ENCODE assay signal across 16 cellular contexts in the genomic region with DNA sequence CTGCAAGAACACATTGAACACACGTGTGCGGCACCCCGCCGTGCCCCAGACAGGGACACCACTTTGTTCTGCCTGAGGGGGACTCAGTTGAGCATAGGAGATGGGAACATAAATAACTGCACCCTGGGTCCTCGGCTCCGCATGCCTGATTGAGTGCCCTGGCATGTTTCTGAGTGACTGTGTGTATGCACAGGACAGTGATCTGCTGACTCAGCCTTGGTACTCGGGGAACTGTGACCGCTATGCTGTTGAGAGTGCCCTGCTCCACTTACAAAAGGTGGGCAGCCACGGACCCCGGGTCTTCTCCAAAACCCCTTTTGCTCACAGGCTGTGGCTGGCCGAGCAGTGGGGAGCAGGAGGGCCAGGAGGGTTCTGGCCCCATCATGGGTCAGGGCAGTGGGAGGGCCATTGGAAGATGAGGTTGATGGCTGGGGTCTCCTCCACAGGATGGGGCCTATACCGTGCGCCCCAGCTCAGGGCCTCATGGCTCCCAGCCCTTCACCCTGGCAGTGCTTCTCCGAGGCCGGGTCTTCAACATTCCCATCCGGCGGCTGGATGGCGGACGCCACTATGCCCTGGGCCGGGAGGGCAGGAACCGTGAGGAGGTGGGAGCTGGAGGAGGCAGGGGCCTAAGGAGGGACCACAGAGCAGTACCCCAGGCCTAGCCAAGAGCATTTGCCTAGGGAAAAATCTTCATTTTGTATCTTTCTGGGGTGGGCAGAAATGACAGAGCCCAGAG. TPM values are rescaled to one million over a fixed set of nuclear protein-coding genes. Genes with fewer than 3 reads are reported as not detected.
DNase-seq lines count a peak whose midpoint lies in the region; ATAC-seq and TF ChIP-seq lines count a peak whose summit lies in the region.
"Had no signal": no experiment of that assay in that cellular context is flagged by ENCODE, and none has a peak within 500 bp of the region (broad histone marks: within the 10 kb centered on the region; RNA-seq: fewer than 3 reads in every experiment).

No MANE protein-coding gene starts in this region.

- no peaks in the 10 kb centered on the region for H3K79me2 ChIP-seq in neural progenitor cell (ENCODE audit: low read depth)

- CTCF ChIA-PET in activated CD4-positive, alpha-beta memory T cell treated with anti-CD3 and anti-CD28 coated beads, Interleukin-2, amount 10 ng/mL, durations not matched to agents 7 days and 5 days (lab: Charles Lee): no interaction called here

- H3K4me1 ChIP-seq in esophagus muscularis mucosa: peaks cover 49 to 72% (median 66%) of the 10 kb centered on the region in 4 donors
- peaks cover 25% of the 10 kb centered on the region for H3K4me1 ChIP-seq in neural progenitor cell
- peaks cover 38% of the 10 kb centered on the region for H3K4me1 ChIP-seq in upper lobe of right lung

- H3K27me3 ChIP-seq in esophagus muscularis mucosa (no peaks in the 10 kb centered on the region), neural progenitor cell (peaks cover 11% of the 10 kb centered on the region), upper lobe of right lung (no peaks in the 10 kb centered on the region)

- no peak overlapping the region for H3K4me2 ChIP-seq in neural progenitor cell

- H3K9me3 ChIP-seq in esophagus muscularis mucosa (no peaks in the 10 kb centered on the region), neural progenitor cell (ENCODE audit: low read depth) (no peaks in the 10 kb centered on the region), upper lobe of right lung (no peaks in the 10 kb centered on the region)

- WGBS in esophagus muscularis mucosa: 98% methylated on average over 13 of the region's 21 CpGs

- TF ChIP-seq CTCF in esophagus muscularis mucosa (IDR thresholded peaks at IDR 0.05) (no peak), neural progenitor cell (IDR thresholded peaks at IDR 0.05) (no peak), upper lobe of right lung (IDR thresholded peaks at IDR 0.05) (no peak)

- TF ChIP-seq EP300 in esophagus muscularis mucosa (IDR thresholded peaks at IDR 0.05): no peak

- DNase-seq in NCI-H510A treated with DMSO at 0.1 percent for 48 hours (lab: John Stamatoyannopoulos, UW) (peak; percentile 27), NCI-H510A (lab: John Stamatoyannopoulos, UW) (no peak), esophagus muscularis mucosa (ENCODE audit: extremely low spot score) (no peak), neural progenitor cell (ENCODE audit: low spot score) (no peak), upper lobe of right lung (peak; percentile 69), cerebellar nuclear complex (lab: John Stamatoyannopoulos, UW) (no peak), AG08395 (ENCODE audit: low spot score) (no peak)
- no peak for DNase-seq in activated CD4-positive, alpha-beta memory T cell treated with anti-CD3 and anti-CD28 coated beads, Interleukin-2, amount 10 ng/mL, durations not matched to agents 7 days and 5 days
- DNase-seq: 8988T; activated CD4-positive, alpha-beta memory T cell treated with anti-CD3 and anti-CD28 coated beads for 36 hours; foreskin melanocyte; NCI-H774; stimulated activated CD4-positive, alpha-beta T cell treated with anti-CD3 and anti-CD28 coated beads, Interleukin-4, amount 100 ng/mL, for 1 hour; T-helper 1 cell had no signal

- H3K27ac Mint-ChIP-seq in neural progenitor cell: peak overlapping the region; percentile 79
- H3K27ac Mint-ChIP-seq in activated CD4-positive, alpha-beta memory T cell treated with anti-CD3 and anti-CD28 coated beads, Interleukin-2, amount 10 ng/mL, durations not matched to agents 7 days and 5 days: no peak overlapping the region
- H3K27ac Mint-ChIP-seq: activated naive CD4-positive, alpha-beta T cell treated with anti-CD3 and anti-CD28 coated beads, Interleukin-2, amount 50 U/mL, for 24 hours had no signal

- H3F3A ChIP-seq in neural progenitor cell (ENCODE audit: low read depth): peaks cover 24% of the 10 kb centered on the region

- H3K4me1 Mint-ChIP-seq in neural progenitor cell: peaks cover 64% of the 10 kb centered on the region
- peaks cover 34% of the 10 kb centered on the region for H3K4me1 Mint-ChIP-seq in activated CD4-positive, alpha-beta memory T cell treated with anti-CD3 and anti-CD28 coated beads, Interleukin-2, amount 10 ng/mL, durations not matched to agents 7 days and 5 days

- no peak overlapping the region for H3K4me3 Mint-ChIP-seq in neural progenitor cell
- H3K4me3 Mint-ChIP-seq in activated CD4-positive, alpha-beta memory T cell treated with anti-CD3 and anti-CD28 coated beads, Interleukin-2, amount 10 ng/mL, durations not matched to agents 7 days and 5 days: no peak overlapping the region
- H3K4me3 Mint-ChIP-seq: activated CD4-positive, alpha-beta memory T cell treated with anti-CD3 and anti-CD28 coated beads for 36 hours had no signal

- no peaks in the 10 kb centered on the region for H3K36me3 ChIP-seq in esophagus muscularis mucosa
- no peaks in the 10 kb centered on the region for H3K36me3 ChIP-seq in neural progenitor cell
- no peaks in the 10 kb centered on the region for H3K36me3 ChIP-seq in upper lobe of right lung

- H3K27ac ChIP-seq in esophagus muscularis mucosa (replicated peaks in 1 of 4) (peak overlapping the region; percentile 94 to 99 (median 96)), neural progenitor cell (no peak overlapping the region), upper lobe of right lung (no peak overlapping the region)

- H3K36me3 Mint-ChIP-seq in neural progenitor cell: no peaks in the 10 kb centered on the region
- H3K36me3 Mint-ChIP-seq in activated CD4-positive, alpha-beta memory T cell treated with anti-CD3 and anti-CD28 coated beads, Interleukin-2, amount 10 ng/mL, durations not matched to agents 7 days and 5 days (ENCODE audit: low read depth): no peaks in the 10 kb centered on the region
- H3K36me3 Mint-ChIP-seq: activated CD4-positive, alpha-beta memory T cell treated with anti-CD3 and anti-CD28 coated beads for 36 hours; activated naive CD4-positive, alpha-beta T cell treated with anti-CD3 and anti-CD28 coated beads, Interleukin-2, amount 50 U/mL, for 24 hours had no signal

- no peak overlapping the region for H3K9ac ChIP-seq in neural progenitor cell

- no peak for TF ChIP-seq POLR2A in esophagus muscularis mucosa (IDR thresholded peaks at IDR 0.05; ENCODE audit: low read depth)

- no peaks in the 10 kb centered on the region for H4K20me1 ChIP-seq in neural progenitor cell (ENCODE audit: low read depth)

- no peaks in the 10 kb centered on the region for H3K9me3 Mint-ChIP-seq in neural progenitor cell
- H3K9me3 Mint-ChIP-seq in activated CD4-positive, alpha-beta memory T cell treated with anti-CD3 and anti-CD28 coated beads, Interleukin-2, amount 10 ng/mL, durations not matched to agents 7 days and 5 days: no peaks in the 10 kb centered on the region
- H3K9me3 Mint-ChIP-seq: activated CD4-positive, alpha-beta memory T cell treated with anti-CD3 and anti-CD28 coated beads for 36 hours; activated naive CD4-positive, alpha-beta T cell treated with anti-CD3 and anti-CD28 coated beads, Interleukin-2, amount 50 U/mL, for 24 hours had no signal

- intact Hi-C loops in esophagus muscularis mucosa (cut with DNase I): no loop called here
- intact Hi-C loops in upper lobe of right lung (cut with DNase I): no loop called here

- no peak overlapping the region for H3K4me3 ChIP-seq in esophagus muscularis mucosa
- no peak overlapping the region for H3K4me3 ChIP-seq in neural progenitor cell
- H3K4me3 ChIP-seq in upper lobe of right lung: no peak overlapping the region

- POLR2A ChIA-PET in activated CD4-positive, alpha-beta memory T cell treated with anti-CD3 and anti-CD28 coated beads, Interleukin-2, amount 10 ng/mL, durations not matched to agents 7 days and 5 days (lab: Charles Lee): interaction anchor here (2.1 kb wide), 1 partner anchor 103 kb away, joined by 6 read pairs; the partner anchor contains the start of gene MAT2A

- peak; percentile 4 for ATAC-seq in upper lobe of right lung

- no peak overlapping the region for H2AFZ ChIP-seq in neural progenitor cell (replicated peaks)

- H3K27me3 Mint-ChIP-seq in neural progenitor cell (ENCODE audit: insufficient read depth, low read depth): peaks cover 11% of the 10 kb centered on the region
- H3K27me3 Mint-ChIP-seq in activated CD4-positive, alpha-beta memory T cell treated with anti-CD3 and anti-CD28 coated beads, Interleukin-2, amount 10 ng/mL, durations not matched to agents 7 days and 5 days: no peaks in the 10 kb centered on the region
- H3K27me3 Mint-ChIP-seq: activated CD4-positive, alpha-beta memory T cell treated with anti-CD3 and anti-CD28 coated beads for 36 hours; activated naive CD4-positive, alpha-beta T cell treated with anti-CD3 and anti-CD28 coated beads, Interleukin-2, amount 50 U/mL, for 24 hours had no signal

RNA-seq across cellular contexts. Expression of gene SH2D6, which starts 16.9 kb away (rescaled TPM):
- total RNA-seq in esophagus muscularis mucosa (not detected), neural progenitor cell (ENCODE audit: low replicate concordance) (0.07 and 0.74 TPM in 2 replicates), upper lobe of right lung (1.0 TPM)
- 1 to 10 TPM in 1 of 2 experiments, under 1 TPM in 1; 0.43 to 1.5 TPM for total RNA-seq in activated CD4-positive, alpha-beta memory T cell treated with anti-CD3 and anti-CD28 coated beads, Interleukin-2, amount 10 ng/mL, durations not matched to agents 7 days and 5 days
- total RNA-seq: omental fat pad had no signal

RNA-seq across cellular contexts. Expression of gene CAPG, which starts 25.2 kb away (rescaled TPM):
- total RNA-seq in esophagus muscularis mucosa (10 to 100 TPM; 22.8 to 73.6 (median 30.8) TPM), neural progenitor cell (ENCODE audit: low replicate concordance) (23.9 TPM in 2 replicates), upper lobe of right lung (419 TPM)
- total RNA-seq in activated CD4-positive, alpha-beta memory T cell treated with anti-CD3 and anti-CD28 coated beads, Interleukin-2, amount 10 ng/mL, durations not matched to agents 7 days and 5 days: 100 to 1,000 TPM; 167 to 177 TPM

Comparison
In these comparisons a context has a peak if more than half of its experiments do, and no peak if none do; other contexts are left out.
1. DNase-seq: peak in NCI-H510A treated with DMSO at 0.1 percent for 48 hours (single experiment) and upper lobe of right lung (single experiment); none in NCI-H510A (single experiment), esophagus muscularis mucosa (single experiment), neural progenitor cell (single experiment), cerebellar nuclear complex (0 of 2), activated CD4-positive, alpha-beta memory T cell treated with anti-CD3 and anti-CD28 coated beads, Interleukin-2, amount 10 ng/mL, durations not matched to agents 7 days and 5 days (single experiment) and AG08395 (single experiment).
2. H3K27ac ChIP-seq: peak in esophagus muscularis mucosa (4 of 4); none in neural progenitor cell (single experiment) and upper lobe of right lung (single experiment).